9 cellular contexts compared by ENCODE assay signal in genomic region chr20:33862709-33863403, GRCh38. TPM values are rescaled to one million over a fixed set of nuclear protein-coding genes. Genes with fewer than 3 reads are reported as not detected.
DNase-seq lines count a peak whose midpoint lies in the region; ATAC-seq, FAIRE-seq and TF ChIP-seq lines count a peak whose summit lies in the region.
"Had no signal": no experiment of that assay in that cellular context is flagged by ENCODE, and none has a peak within 500 bp of the region (broad histone marks: within the 10 kb centered on the region; RNA-seq: fewer than 3 reads in every experiment).

No MANE protein-coding gene starts in this region.

- H2AFZ ChIP-seq in DND-41 (ENCODE audit: low read depth, low read length): no peak overlapping the region

- ATAC-seq in DND-41 (ENCODE audit: insufficient read depth, low read depth) (peak; percentile 77), GM18867 (IDR thresholded peaks at IDR 0.05; ENCODE audit: unreplicated experiment) (no peak), HG02981 (IDR thresholded peaks at IDR 0.05; ENCODE audit: unreplicated experiment) (no peak)

- H3K9me3 ChIP-seq in DND-41 (ENCODE audit: insufficient read depth, low read length, severe bottlenecking): no peaks in the 10 kb centered on the region

- no TSS peak for BruUV-seq in MCF 10A (replicated peaks; lab: Mats Ljungman, UMichigan)

- no peaks in the 10 kb centered on the region for H3K36me3 ChIP-seq in DND-41 (ENCODE audit: insufficient read depth, low read length)

- no peaks in the 10 kb centered on the region for H3K79me2 ChIP-seq in DND-41 (ENCODE audit: insufficient read depth, low read length)

- no peak overlapping the region for H3K27ac Mint-ChIP-seq in MCF 10A (ENCODE audit: low read depth, unreplicated experiment)
- H3K27ac Mint-ChIP-seq: activated naive CD8-positive, alpha-beta T cell had no signal

- no peak overlapping the region for H3K4me3 Mint-ChIP-seq in MCF 10A (ENCODE audit: unreplicated experiment)
- H3K4me3 Mint-ChIP-seq: activated naive CD8-positive, alpha-beta T cell had no signal

- H3K4me3 ChIP-seq in DND-41 (ENCODE audit: low read depth in 1 of 2, low read length in 2 of 2): no peak overlapping the region

- peak; percentile 96 for FAIRE-seq in HTR-8/SVneo (lab: Jason Lieb, UNC)

- H3K4me2 ChIP-seq in DND-41 (ENCODE audit: insufficient read depth, low read length): peak overlapping the region; percentile 43

- intact Hi-C loops in MCF 10A (cut with micrococcal nuclease): loop anchor here (1.0 kb wide), 2 partner anchors 206 to 266 kb away; no protein-coding TSS in a partner anchor

- no peaks in the 10 kb centered on the region for H3K4me1 Mint-ChIP-seq in MCF 10A (ENCODE audit: insufficient read depth, unreplicated experiment)

- H3K9me3 Mint-ChIP-seq in MCF 10A (ENCODE audit: unreplicated experiment): no peaks in the 10 kb centered on the region

- CTCF ChIA-PET in MCF 10A (lab: Yijun Ruan, JAX): interaction anchor here (0.6 to 2.9 kb wide), 17 partner anchors 11 to 250 kb away, joined by 3 to 31 read pairs (median 3); no protein-coding TSS in a partner anchor

- peaks cover 14% of the 10 kb centered on the region for H3K36me3 Mint-ChIP-seq in MCF 10A (ENCODE audit: insufficient read depth, unreplicated experiment)

- no peak overlapping the region for H3K27ac ChIP-seq in DND-41 (ENCODE audit: low read length)

- peaks cover 20% of the 10 kb centered on the region for H3K27me3 Mint-ChIP-seq in MCF 10A (ENCODE audit: insufficient read depth, unreplicated experiment)
- H3K27me3 Mint-ChIP-seq: activated naive CD8-positive, alpha-beta T cell had no signal

- peaks cover 5% of the 10 kb centered on the region; the same call in 1 of the 2 replicates for H4K20me1 ChIP-seq in DND-41 (ENCODE audit: insufficient read depth, low read length)

- H3K27me3 ChIP-seq in DND-41 (ENCODE audit: insufficient read depth, low read length, poor library complexity): no peaks in the 10 kb centered on the region

- H3K9ac ChIP-seq in DND-41 (ENCODE audit: low read depth, low read length): no peak overlapping the region

- DNase-seq in DND-41 (peak; percentile 65), HTR-8/SVneo (ENCODE audit: insufficient read length, low spot score) (peak; percentile 92), T-helper 2 cell (peak in 3 of 5 experiments; percentile 13 to 47 (median 28)), MCF 10A (ENCODE audit: unreplicated experiment) (peak; percentile 33), iris pigment epithelial cell (ENCODE audit: low read depth) (peak; percentile 62)
- peak; percentile 13 for DNase-seq in stimulated activated CD4-positive, alpha-beta T cell treated with anti-CD3 and anti-CD28 coated beads, Interleukin-2, amount 100 ng/mL, for 4 hours (ENCODE audit: low read depth)

- peaks cover 7% of the 10 kb centered on the region for H3K4me1 ChIP-seq in DND-41 (ENCODE audit: insufficient read depth, low read length)

- TF ChIP-seq CTCF in DND-41 (IDR thresholded peaks at IDR 0.05; ENCODE audit: borderline replicate concordance, extremely low read depth, low read length, poor library complexity, severe bottlenecking): peak; percentile 91
- TF ChIP-seq CTCF in MCF 10A (IDR thresholded peaks at IDR 0.05; ENCODE audit: unreplicated experiment): peak; percentile 42

- POLR2A ChIA-PET in MCF 10A (lab: Yijun Ruan, JAX): interaction anchor here (0.6 to 1.5 kb wide), 3 partner anchors 20 to 220 kb away, joined by 3 to 4 read pairs (median 3); no protein-coding TSS in a partner anchor

RNA-seq across cellular contexts. Expression of gene CHMP4B, which starts 51.7 kb away (rescaled TPM):
- 77.6 and 95.2 TPM in 2 replicates for total RNA-seq in MCF 10A (2022)

Comparison
In these comparisons a context has a peak if more than half of its experiments do, and no peak if none do; other contexts are left out.
1. DNase-seq: peak in every context shown above with its lines; median percentile 92 in HTR-8/SVneo; 65 in DND-41; 62 in iris pigment epithelial cell; 33 in MCF 10A; 28 in T-helper 2 cell; 13 in stimulated activated CD4-positive, alpha-beta T cell treated with anti-CD3 and anti-CD28 coated beads, Interleukin-2, amount 100 ng/mL, for 4 hours.